Comparison of ENCODE assay signal across 1 cellular context in genomic region chr7:43396193-43396747, GRCh38.
TF ChIP-seq lines count a peak whose summit lies in the region.

No MANE protein-coding gene starts in this region.

TF ChIP-seq in H1, 55 proteins besides CTCF, POLR2A, EP300 and RAD21:
- TF ChIP-seq CHD7 (IDR thresholded peaks at IDR 0.05; ENCODE audit: insufficient replicate concordance, low read length) (peak; percentile 61), TAF1 (IDR thresholded peaks at IDR 0.05; ENCODE audit: low read depth, low read length) (no peak)
